Comparison of ENCODE assay signal across 8 cellular contexts in the genomic region with DNA sequence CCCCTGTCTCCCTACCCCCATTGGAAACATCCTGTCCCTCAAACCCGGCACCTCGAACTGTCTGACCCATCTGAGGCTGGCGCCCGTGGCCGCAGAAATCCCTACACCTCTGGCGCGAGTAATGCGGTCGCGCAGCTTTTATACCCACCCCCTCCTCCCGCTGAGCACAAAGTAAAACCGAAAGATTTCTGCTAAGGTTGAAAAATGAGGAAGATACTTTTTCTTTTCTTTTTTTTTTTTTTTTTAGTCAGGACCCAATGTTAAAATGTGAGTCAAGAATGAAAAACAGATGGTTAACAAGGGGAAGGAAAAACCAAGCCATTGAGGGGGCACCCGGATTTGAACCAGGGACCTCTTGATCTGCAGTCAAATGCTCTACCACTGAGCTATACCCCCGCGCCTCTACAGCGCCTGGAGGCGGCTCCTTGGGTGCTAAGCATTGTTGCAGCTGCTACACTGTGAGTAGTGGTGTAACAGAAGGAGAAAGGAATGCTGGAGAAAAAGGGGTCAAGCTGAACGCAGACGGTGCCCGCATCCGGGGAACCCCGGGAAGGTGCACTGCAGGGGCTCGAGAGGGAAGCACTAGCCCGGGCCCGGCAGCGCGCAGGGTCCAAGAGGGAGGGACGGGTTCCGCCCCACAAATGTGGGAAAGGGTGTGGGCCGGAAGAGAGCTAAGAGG. TPM values are rescaled to one million over a fixed set of nuclear protein-coding genes. Genes with fewer than 3 reads are reported as not detected.
DNase-seq lines count a peak whose midpoint lies in the region; ATAC-seq lines count a peak whose summit lies in the region.

No MANE protein-coding gene starts in this region.

- peak overlapping the region; percentile 97 for H3K27ac ChIP-seq in KOPT-K1 (ENCODE audit: low read depth, low read length, poor library complexity, severe bottlenecking)

- H3K27ac Mint-ChIP-seq in naive thymus-derived CD8-positive, alpha-beta T cell: peak overlapping the region; percentile 92 to 100 (median 96)

- H3K9me3 ChIP-seq in KOPT-K1 (ENCODE audit: insufficient read depth, low read length, poor library complexity, severe bottlenecking): no peaks in the 10 kb centered on the region

- H3K36me3 Mint-ChIP-seq in naive thymus-derived CD8-positive, alpha-beta T cell: peaks cover 0 to 7% (median 0%) of the 10 kb centered on the region in 3 donors

- H3K9me3 Mint-ChIP-seq in naive thymus-derived CD8-positive, alpha-beta T cell: peaks cover 0 to 1% (median 0%) of the 10 kb centered on the region in 9 donors

- ATAC-seq in GM21619 (IDR thresholded peaks at IDR 0.05; ENCODE audit: unreplicated experiment): peak; percentile 37
- peak; percentile 52 to 70 for ATAC-seq in naive thymus-derived CD8-positive, alpha-beta T cell

- peaks cover 36 to 56% (median 48%) of the 10 kb centered on the region in 4 donors for H3K4me1 Mint-ChIP-seq in naive thymus-derived CD8-positive, alpha-beta T cell

- DNase-seq in DMS79 (lab: John Stamatoyannopoulos, UW) (peak; percentile 72), RKO (ENCODE audit: low spot score) (peak; percentile 92), fibroblast of gingiva (ENCODE audit: low read depth) (peak; percentile 86)
- peak; percentile 77 to 79 for DNase-seq in activated T-helper 1 cell treated with anti-CD3 and anti-CD28 coated beads, Interleukin-2, amount 50 U/mL, for 16 hours (ENCODE audit: low read depth in 1 of 2, low spot score in 1 of 2)
- DNase-seq in naive thymus-derived CD8-positive, alpha-beta T cell: peak; percentile 69 to 93 (median 90)
- peak; percentile 78 to 90 (median 84) for DNase-seq in stimulated activated naive CD4-positive, alpha-beta T cell (lab: John Stamatoyannopoulos, UW)

- peak overlapping the region; percentile 94 to 100 (median 98) for H3K4me3 Mint-ChIP-seq in naive thymus-derived CD8-positive, alpha-beta T cell

- POLR2A ChIA-PET in naive thymus-derived CD8-positive, alpha-beta T cell (lab: Charles Lee): interaction anchor here (0.6 to 11.0 kb wide), 37 partner anchors 11 to 369 kb away, joined by 3 to 161 read pairs (median 6); a partner anchor contains a TSS

- peaks cover 12% of the 10 kb centered on the region; the same call in 1 of the 2 replicates for H3K36me3 ChIP-seq in KOPT-K1 (ENCODE audit: insufficient read depth, low read length)

- peaks cover 0 to 1% (median 0%) of the 10 kb centered on the region in 5 donors for H3K27me3 Mint-ChIP-seq in naive thymus-derived CD8-positive, alpha-beta T cell

RNA-seq across cellular contexts. Expression of a gene that starts 0.8 kb away (rescaled TPM):
- total RNA-seq in naive thymus-derived CD8-positive, alpha-beta T cell: 100 to 1,000 TPM; 103 to 107 TPM
- polyA plus RNA-seq in naive thymus-derived CD8-positive, alpha-beta T cell: 10 to 100 TPM; 50.1 to 53.1 (median 52.0) TPM

RNA-seq across cellular contexts. Expression of a gene that starts 15.6 kb away (rescaled TPM):
- total RNA-seq in naive thymus-derived CD8-positive, alpha-beta T cell: 1,000 to 10,000 TPM; 1,755 to 1,793 TPM
- polyA plus RNA-seq in naive thymus-derived CD8-positive, alpha-beta T cell: 1,000 to 10,000 TPM; 1,506 to 1,897 (median 1,688) TPM

RNA-seq across cellular contexts. Expression of a gene that starts 44.0 kb away (rescaled TPM):
- 10 to 100 TPM; 36.1 to 41.3 TPM for total RNA-seq in naive thymus-derived CD8-positive, alpha-beta T cell
- 1 to 10 TPM; 6.3 to 7.4 (median 6.4) TPM for polyA plus RNA-seq in naive thymus-derived CD8-positive, alpha-beta T cell

Comparison
In these comparisons a context has a peak if more than half of its experiments do, and no peak if none do; other contexts are left out.
1. Peak in every context shown above with its lines: DNase-seq, ATAC-seq and H3K27ac ChIP-seq.